In genomic region chr1:76074321-76075187, GRCh38 we compare ENCODE assay signal across 1 cellular context.
TF ChIP-seq lines count a peak whose summit lies in the region.

TSS of gene ST6GALNAC3 (plus strand) at chr1:76074746.

TF ChIP-seq in SK-N-SH, 30 proteins besides CTCF, POLR2A, EP300 and RAD21 (continued from another document):
- TF ChIP-seq SIN3A (IDR thresholded peaks at IDR 0.05; ENCODE audit: borderline replicate concordance, low read depth, low read length) (0 out of 2 replicates have a peak, but pooled peaks have one; percentile 20), ZBTB33 (IDR thresholded peaks at IDR 0.05; ENCODE audit: borderline replicate concordance, low read depth) (no peak), CHD2 (IDR thresholded peaks at IDR 0.05; ENCODE audit: low read length, partially characterized antibody) (no peak), NRF1 (IDR thresholded peaks at IDR 0.05; ENCODE audit: low read depth, low read length) (peak; percentile 51), TEAD4 (IDR thresholded peaks at IDR 0.05; ENCODE audit: borderline replicate concordance, insufficient read depth) (no peak), GATA2 (CRISPR knock-in tag; IDR thresholded peaks at IDR 0.05) (no peak), EZH2phosphoT487 (IDR thresholded peaks at IDR 0.05; ENCODE audit: borderline replicate concordance, low read depth) (no peak), FOSL2 (IDR thresholded peaks at IDR 0.05; ENCODE audit: borderline replicate concordance, low read depth) (no peak), RXRA (IDR thresholded peaks at IDR 0.05; ENCODE audit: borderline replicate concordance, low read depth) (no peak), USF2 (IDR thresholded peaks at IDR 0.05; ENCODE audit: borderline replicate concordance, low read depth, low read length) (peak; percentile 61; the same call in 1 of the 2 replicates), FOXM1 (IDR thresholded peaks at IDR 0.05; ENCODE audit: low read depth) (no peak), MEF2A (IDR thresholded peaks at IDR 0.05; ENCODE audit: borderline replicate concordance, low read depth) (no peak)
- TF ChIP-seq, protein P1, sequence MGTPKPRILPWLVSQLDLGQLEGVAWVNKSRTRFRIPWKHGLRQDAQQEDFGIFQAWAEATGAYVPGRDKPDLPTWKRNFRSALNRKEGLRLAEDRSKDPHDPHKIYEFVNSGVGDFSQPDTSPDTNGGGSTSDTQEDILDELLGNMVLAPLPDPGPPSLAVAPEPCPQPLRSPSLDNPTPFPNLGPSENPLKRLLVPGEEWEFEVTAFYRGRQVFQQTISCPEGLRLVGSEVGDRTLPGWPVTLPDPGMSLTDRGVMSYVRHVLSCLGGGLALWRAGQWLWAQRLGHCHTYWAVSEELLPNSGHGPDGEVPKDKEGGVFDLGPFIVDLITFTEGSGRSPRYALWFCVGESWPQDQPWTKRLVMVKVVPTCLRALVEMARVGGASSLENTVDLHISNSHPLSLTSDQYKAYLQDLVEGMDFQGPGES (IDR thresholded peaks at IDR 0.05; ENCODE audit: low read depth, low read length): no peak
